ENCODE assay signal across 31 cellular contexts in genomic region chr7:128007293-128007680, GRCh38. TPM values are rescaled to one million over a fixed set of nuclear protein-coding genes. Genes with fewer than 3 reads are reported as not detected.
"Had no signal": no experiment of that assay in that cellular context is flagged by ENCODE, and none has a peak within 500 bp of the region (broad histone marks: within the 10 kb centered on the region; RNA-seq: fewer than 3 reads in every experiment).

No MANE protein-coding gene starts in this region.

- H3K27me3 ChIP-seq: ascending aorta, body of pancreas, MG63 had no signal

- H3K27ac ChIP-seq: ascending aorta, body of pancreas, KMS-11, SK-N-MC, VCaP had no signal

- H3K27ac Mint-ChIP-seq: activated CD4-positive, alpha-beta memory T cell treated with anti-CD3 and anti-CD28 coated beads, Interleukin-2, amount 10 ng/mL, durations not matched to agents 7 days and 5 days; activated CD4-positive, alpha-beta T cell treated with anti-CD3 and anti-CD28 coated beads for 36 hours; activated naive CD8-positive, alpha-beta T cell treated with anti-CD3 and anti-CD28 coated beads, Interleukin-2, amount 50 U/mL, for 24 hours; activated T-helper 1 cell treated with anti-CD3 and anti-CD28 coated beads, Interleukin-12 subunit alpha, Interleukin-12 subunit beta, Interleukin-2, Interleukin-4 antibody, amounts not matched to agents 30 ng/mL and 10 ng/mL and 1 ng/mL, durations not matched to agents 14 hours and 24 hours and 36 hours; T-cell had no signal

- H3K27me3 Mint-ChIP-seq: activated CD4-positive, alpha-beta memory T cell treated with anti-CD3 and anti-CD28 coated beads, Interleukin-2, amount 10 ng/mL, durations not matched to agents 7 days and 5 days; activated CD4-positive, alpha-beta T cell treated with anti-CD3 and anti-CD28 coated beads for 36 hours; activated naive CD8-positive, alpha-beta T cell treated with anti-CD3 and anti-CD28 coated beads, Interleukin-2, amount 50 U/mL, for 24 hours; T-cell had no signal

- H3K4me1 ChIP-seq: ascending aorta had no signal

- H3K36me3 Mint-ChIP-seq: activated naive CD4-positive, alpha-beta T cell treated with anti-CD3 and anti-CD28 coated beads, Interleukin-2, amount 50 U/mL, for 72 hours had no signal

- H3K4me3 Mint-ChIP-seq: activated CD4-positive, alpha-beta memory T cell treated with anti-CD3 and anti-CD28 coated beads, Interleukin-2, amount 10 ng/mL, durations not matched to agents 7 days and 5 days; activated CD4-positive, alpha-beta T cell treated with anti-CD3 and anti-CD28 coated beads for 36 hours; activated naive CD8-positive, alpha-beta T cell treated with anti-CD3 and anti-CD28 coated beads, Interleukin-2, amount 50 U/mL, for 24 hours; activated T-helper 1 cell treated with anti-CD3 and anti-CD28 coated beads, Interleukin-12 subunit alpha, Interleukin-12 subunit beta, Interleukin-2, Interleukin-4 antibody, amounts not matched to agents 30 ng/mL and 10 ng/mL and 1 ng/mL, durations not matched to agents 14 hours and 24 hours and 36 hours; T-cell had no signal

- H3K9ac ChIP-seq: KMS-11 had no signal

- H3K4me2 ChIP-seq: KMS-11 had no signal

- ATAC-seq: activated CD4-positive, alpha-beta T cell treated with anti-CD3 and anti-CD28 coated beads for 36 hours; activated naive CD4-positive, alpha-beta T cell treated with anti-CD3 and anti-CD28 coated beads, Interleukin-2, amount 50 U/mL, for 72 hours; activated naive CD8-positive, alpha-beta T cell treated with anti-CD3 and anti-CD28 coated beads, Interleukin-2, amount 50 U/mL, for 24 hours; body of pancreas; Panc1; Right ventricle myocardium inferior; T-cell had no signal

- H3K9me3 ChIP-seq: ascending aorta, body of pancreas, MG63 had no signal

- DNase-seq: activated CD4-positive, alpha-beta memory T cell treated with anti-CD3 and anti-CD28 coated beads, Interleukin-2, amount 10 ng/mL, durations not matched to agents 7 days and 5 days; activated CD4-positive, alpha-beta T cell treated with anti-CD3 and anti-CD28 coated beads for 36 hours; activated CD4-positive, alpha-beta T cell treated with anti-CD3 and anti-CD28 coated beads, Interleukin-2, amount 50 U/mL, for 1 hour; activated CD4-positive, CD25-positive, alpha-beta regulatory T cell; activated effector memory CD4-positive, alpha-beta T cell treated with Interleukin-2 at 50 U/mL for 16 hours; activated naive CD4-positive, alpha-beta T cell; activated naive CD8-positive, alpha-beta T cell treated with anti-CD3 and anti-CD28 coated beads, Interleukin-2, amount 50 U/mL, for 24 hours; amniotic stem cell; MG63; NCI-H1105; NCI-H1436; NCI-H1694 treated with DMSO at 0.1 percent for 48 hours; NCI-H2081; NCI-H226; NCI-H510A; NCI-H526 treated with DMSO at 0.1 percent for 48 hours; NK-92 treated with Interleukin-12 subunit alpha and Interleukin-12 subunit beta, amount 100 ng/mL, for 24 hours; OCI-M1; RPMI8226; T-cell; T-helper 2 cell; T1000 had no signal

- H3K9me3 Mint-ChIP-seq: activated CD4-positive, alpha-beta memory T cell treated with anti-CD3 and anti-CD28 coated beads, Interleukin-2, amount 10 ng/mL, durations not matched to agents 7 days and 5 days; activated naive CD4-positive, alpha-beta T cell treated with anti-CD3 and anti-CD28 coated beads, Interleukin-2, amount 50 U/mL, for 72 hours; activated naive CD8-positive, alpha-beta T cell treated with anti-CD3 and anti-CD28 coated beads, Interleukin-2, amount 50 U/mL, for 24 hours; activated T-helper 1 cell treated with anti-CD3 and anti-CD28 coated beads, Interleukin-12 subunit alpha, Interleukin-12 subunit beta, Interleukin-2, Interleukin-4 antibody, amounts not matched to agents 30 ng/mL and 10 ng/mL and 1 ng/mL, durations not matched to agents 14 hours and 24 hours and 36 hours; T-cell had no signal

- H3K4me3 ChIP-seq: ascending aorta, body of pancreas, MG63, SK-N-MC had no signal

- H3K36me3 ChIP-seq: ascending aorta, MG63 had no signal

RNA-seq across cellular contexts. Expression of gene LRRC4, which starts 23.9 kb away (rescaled TPM):
- total RNA-seq: activated CD4-positive, alpha-beta memory T cell treated with anti-CD3 and anti-CD28 coated beads, Interleukin-2, amount 10 ng/mL, durations not matched to agents 7 days and 5 days had no signal
